8 cellular contexts compared by ENCODE assay signal in genomic region chr11:94504689-94505293, GRCh38. TPM values are rescaled to one million over a fixed set of nuclear protein-coding genes. Genes with fewer than 3 reads are reported as not detected.
DNase-seq lines count a peak whose midpoint lies in the region; ATAC-seq and TF ChIP-seq lines count a peak whose summit lies in the region.

No MANE protein-coding gene starts in this region.

- H3K4me3 ChIP-seq in CD8-positive, alpha-beta T cell (ENCODE audit: low read depth, low read length), result no peak overlapping the region
- H3K4me3 ChIP-seq in WERI-Rb-1 (ENCODE audit: low read depth, low read length) (no peak overlapping the region), spleen (no peak overlapping the region)

- no peak for TF ChIP-seq POLR2A in spleen (IDR thresholded peaks at IDR 0.05)
- TF ChIP-seq POLR2A in GM18505 (IDR thresholded peaks at IDR 0.05; ENCODE audit: borderline replicate concordance, extremely low read depth, insufficient read depth, insufficient read length), result no peak

- peak; percentile 59 for ATAC-seq in CD8-positive, alpha-beta T cell
- ATAC-seq in GM18870 (IDR thresholded peaks at IDR 0.05; ENCODE audit: unreplicated experiment) (peak; percentile 64), GM18505 (IDR thresholded peaks at IDR 0.05; ENCODE audit: unreplicated experiment) (no peak)

- POLR2A ChIA-PET in CD8-positive, alpha-beta T cell (lab: Charles Lee), result no interaction called here

- 4 to 27% (median 16%) methylated on average over 3 of the region's 3 CpGs for WGBS in spleen, 5 donors

- no peaks in the 10 kb centered on the region for H3K27me3 ChIP-seq in CD8-positive, alpha-beta T cell (ENCODE audit: insufficient read depth, low read length)
- H3K27me3 ChIP-seq in WERI-Rb-1 (ENCODE audit: insufficient read depth, low read depth, severe bottlenecking), result no peaks in the 10 kb centered on the region
- no peaks in the 10 kb centered on the region for H3K27me3 ChIP-seq in spleen (replicated peaks in 1 of 7)

- peaks cover 1% of the 10 kb centered on the region for H3K4me1 Mint-ChIP-seq in CD8-positive, alpha-beta T cell (ENCODE audit: low read depth)

- intact Hi-C loops in CD8-positive, alpha-beta T cell (cut with DNase I, micrococcal nuclease), result loop anchor here (1.0 to 5.0 kb wide), 8 partner anchors 10 to 1562 kb away; no protein-coding TSS in a partner anchor
- intact Hi-C loops in spleen (cut with DNase I; ENCODE audit: low total_unique reads), result loop anchor here (10.0 kb wide), 2 partner anchors 180 to 610 kb away; no protein-coding TSS in a partner anchor

- no peaks in the 10 kb centered on the region for H3K9me3 Mint-ChIP-seq in CD8-positive, alpha-beta T cell

- peaks cover 3% of the 10 kb centered on the region for H3K27me3 Mint-ChIP-seq in CD8-positive, alpha-beta T cell (ENCODE audit: low read depth)

- no peaks in the 10 kb centered on the region for H3K9me3 ChIP-seq in CD8-positive, alpha-beta T cell (ENCODE audit: low read length)
- no peaks in the 10 kb centered on the region for H3K9me3 ChIP-seq in WERI-Rb-1 (ENCODE audit: severe bottlenecking)
- H3K9me3 ChIP-seq in spleen, result no peaks in the 10 kb centered on the region

- H3K4me1 ChIP-seq in CD8-positive, alpha-beta T cell (ENCODE audit: insufficient read depth, low read length), result no peaks in the 10 kb centered on the region
- H3K4me1 ChIP-seq in spleen, result no peaks in the 10 kb centered on the region

- no peak overlapping the region for H3K4me3 Mint-ChIP-seq in CD8-positive, alpha-beta T cell

- peak; percentile 87 for TF ChIP-seq CTCF in CD8-positive, alpha-beta T cell (IDR thresholded peaks at IDR 0.05)
- TF ChIP-seq CTCF in WERI-Rb-1 (IDR thresholded peaks at IDR 0.05; ENCODE audit: low read depth, low read length) (peak; percentile 15; the same call in 1 of the 2 replicates), spleen (IDR thresholded peaks at IDR 0.05 in 8 of 11, conservative IDR thresholded peaks at IDR 0.05 in 3 of 11) (peak; percentile 50 to 84 (median 74))

- no peak overlapping the region for H3K27ac ChIP-seq in CD8-positive, alpha-beta T cell (ENCODE audit: low read depth, low read length)
- H3K27ac ChIP-seq in WERI-Rb-1 (no peak overlapping the region), spleen (no peak overlapping the region)

- no peak overlapping the region for H3K27ac Mint-ChIP-seq in CD8-positive, alpha-beta T cell

- CTCF ChIA-PET in CD8-positive, alpha-beta T cell (lab: Charles Lee), result interaction anchor here (0.7 to 2.9 kb wide), 11 partner anchors 10 to 1271 kb away, joined by 3 to 21 read pairs (median 3); partner anchors contain the start of gene MRE11

- DNase-seq in CD8-positive, alpha-beta T cell, result no peak
- DNase-seq in NCI-H1105 (lab: John Stamatoyannopoulos, UW), result peak; percentile 27
- no peak for DNase-seq in WERI-Rb-1
- peak; percentile 67 for DNase-seq in glomerular endothelial cell (ENCODE audit: extremely low read depth, low read depth, low spot score)
- no peak for DNase-seq in spleen
- no peak for DNase-seq in stimulated activated CD4-positive, alpha-beta T cell treated with anti-CD3 and anti-CD28 coated beads, Interleukin-12 subunit alpha, Interleukin-12 subunit beta, amount 100 ng/mL, for 4 hours

- H3K36me3 Mint-ChIP-seq in CD8-positive, alpha-beta T cell, result peaks cover 23% of the 10 kb centered on the region

- H3K36me3 ChIP-seq in CD8-positive, alpha-beta T cell (ENCODE audit: insufficient read depth, low read length), result no peaks in the 10 kb centered on the region
- H3K36me3 ChIP-seq in WERI-Rb-1 (no peaks in the 10 kb centered on the region; the same call in 1 of the 2 replicates), spleen (peaks cover 3 to 30% (median 16%) of the 10 kb centered on the region in 6 donors)

RNA-seq across cellular contexts. Expression of gene C11orf97, which starts 7.5 kb away (rescaled TPM):
- total RNA-seq in CD8-positive, alpha-beta T cell, result not detected
- not detected in 2 replicates for total RNA-seq in glomerular endothelial cell
- not detected for total RNA-seq in spleen
- polyA plus RNA-seq in spleen, result under 1 TPM in 1 of 3 donors, not detected in 2; 0.11 TPM

RNA-seq across cellular contexts. Expression of gene ANKRD49, which starts 11.0 kb away (rescaled TPM):
- 10 to 100 TPM; 45.6 to 50.9 TPM for total RNA-seq in CD8-positive, alpha-beta T cell
- 4.3 and 6.0 TPM in 2 replicates for total RNA-seq in glomerular endothelial cell
- total RNA-seq in spleen, result 10 to 100 TPM; 18.8 to 40.5 (median 24.1) TPM
- polyA plus RNA-seq in spleen, result 10 to 100 TPM; 27.0 to 46.5 (median 30.6) TPM

RNA-seq across cellular contexts. Expression of gene MRE11, which starts 11.1 kb away (rescaled TPM):
- 10 to 100 TPM; 12.3 to 14.7 TPM for total RNA-seq in CD8-positive, alpha-beta T cell
- total RNA-seq in glomerular endothelial cell, result 9.5 and 10.8 TPM in 2 replicates
- 10 to 100 TPM; 20.0 to 36.2 (median 29.5) TPM for total RNA-seq in spleen
- polyA plus RNA-seq in spleen, result 1 to 10 TPM; 5.3 to 7.1 (median 6.7) TPM

RNA-seq across cellular contexts. Expression of gene FUT4, which starts 38.9 kb away (rescaled TPM):
- 1 to 10 TPM; 4.7 to 5.2 TPM for total RNA-seq in CD8-positive, alpha-beta T cell
- total RNA-seq in glomerular endothelial cell (6.7 and 8.7 TPM in 2 replicates), spleen (10 to 100 TPM in 3 of 7 donors, 1 to 10 TPM in 4; 8.9 to 12.8 (median 10.0) TPM)
- polyA plus RNA-seq in spleen, result 1 to 10 TPM; 1.6 to 2.4 (median 2.0) TPM

Comparison
In these comparisons a context has a peak if more than half of its experiments do, and no peak if none do; other contexts are left out.
1. DNase-seq: peak in NCI-H1105 (single experiment) and glomerular endothelial cell (single experiment); none in CD8-positive, alpha-beta T cell (0 of 7), WERI-Rb-1 (single experiment), spleen (single experiment) and stimulated activated CD4-positive, alpha-beta T cell treated with anti-CD3 and anti-CD28 coated beads, Interleukin-12 subunit alpha, Interleukin-12 subunit beta, amount 100 ng/mL, for 4 hours (single experiment).
2. CTCF ChIP-seq: peak in every context shown above with its lines; median percentile 87 in CD8-positive, alpha-beta T cell; 74 in spleen; 15 in WERI-Rb-1.